ENCODE assay signal across 1 cellular context in the genomic region with DNA sequence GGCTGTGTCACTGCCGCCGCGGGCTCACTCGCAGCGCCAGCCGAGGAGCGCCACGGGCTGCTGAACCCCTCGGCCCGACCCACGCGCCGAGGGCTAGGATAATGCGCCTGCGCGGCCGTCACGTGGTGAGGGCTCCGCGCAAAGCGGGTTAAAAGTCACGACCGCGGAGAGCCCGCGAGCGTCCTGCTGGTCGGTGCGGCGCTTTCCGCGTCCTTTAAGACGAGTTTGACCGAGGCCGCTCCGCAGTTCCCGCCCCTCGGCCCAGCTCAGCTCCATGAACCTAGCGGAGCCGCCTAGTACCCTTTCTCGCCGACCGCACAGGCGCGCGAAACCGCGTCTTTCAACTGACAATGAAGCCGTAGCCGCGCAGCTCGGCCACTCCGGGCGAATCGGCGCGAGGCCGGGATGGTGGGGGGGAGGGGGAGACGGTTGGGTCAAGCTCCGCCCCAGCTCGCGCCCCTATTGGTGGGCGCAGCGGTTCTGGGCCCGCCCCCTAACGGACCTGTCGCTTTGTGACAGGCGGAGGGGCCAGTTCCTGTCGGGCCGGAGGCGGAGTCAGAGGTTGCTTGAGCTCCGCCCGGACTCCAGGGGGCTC.
TF ChIP-seq lines count a peak whose summit lies in the region.

No MANE protein-coding gene starts in this region.

TF ChIP-seq in IMR-90, 13 proteins besides CTCF, POLR2A, EP300 and RAD21 (continued from another document):
- TF ChIP-seq, protein P1, sequence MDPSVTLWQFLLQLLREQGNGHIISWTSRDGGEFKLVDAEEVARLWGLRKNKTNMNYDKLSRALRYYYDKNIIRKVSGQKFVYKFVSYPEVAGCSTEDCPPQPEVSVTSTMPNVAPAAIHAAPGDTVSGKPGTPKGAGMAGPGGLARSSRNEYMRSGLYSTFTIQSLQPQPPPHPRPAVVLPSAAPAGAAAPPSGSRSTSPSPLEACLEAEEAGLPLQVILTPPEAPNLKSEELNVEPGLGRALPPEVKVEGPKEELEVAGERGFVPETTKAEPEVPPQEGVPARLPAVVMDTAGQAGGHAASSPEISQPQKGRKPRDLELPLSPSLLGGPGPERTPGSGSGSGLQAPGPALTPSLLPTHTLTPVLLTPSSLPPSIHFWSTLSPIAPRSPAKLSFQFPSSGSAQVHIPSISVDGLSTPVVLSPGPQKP (IDR thresholded peaks at IDR 0.05; ENCODE audit: borderline replicate concordance, low read depth, low read length): no peak
